In genomic region chr11:69321877-69322350, GRCh38 we compare ENCODE assay signal across 12 cellular contexts. TPM values are rescaled to one million over a fixed set of nuclear protein-coding genes. Genes with fewer than 3 reads are reported as not detected.
A peak's percentile ranks its signal among the peaks of the same experiment; 100 is the strongest.
DNase-seq lines count a peak whose midpoint lies in the region; ATAC-seq and TF ChIP-seq lines count a peak whose summit lies in the region.
"Had no signal": no experiment of that assay in that cellular context is flagged by ENCODE, and none has a peak within 500 bp of the region (broad histone marks: within the 10 kb centered on the region; RNA-seq: fewer than 3 reads in every experiment).

No MANE protein-coding gene starts in this region.

- ATAC-seq in activated T-helper 17 cell treated with anti-CD3 and anti-CD28 coated beads, Interleukin-2, amount 50 U/mL, for 72 hours (replicated peaks), result peak; percentile 21
- ATAC-seq in HG02610 (IDR thresholded peaks at IDR 0.05; ENCODE audit: unreplicated experiment), result no peak

- peaks cover 4% of the 10 kb centered on the region for H3K9me3 Mint-ChIP-seq in activated T-helper 17 cell treated with anti-CD3 and anti-CD28 coated beads, Interleukin-2, amount 50 U/mL, for 72 hours
- H3K9me3 Mint-ChIP-seq: activated T-cell treated with anti-CD3 and anti-CD28 coated beads, Interleukin-2, amount 50 U/mL, for 4 hours had no signal

- H3K4me1 Mint-ChIP-seq in activated T-helper 17 cell treated with anti-CD3 and anti-CD28 coated beads, Interleukin-2, amount 50 U/mL, for 72 hours, result peaks cover 8% of the 10 kb centered on the region

- DNase-seq in 8988T, result peak; percentile 77
- peak; percentile 85 for DNase-seq in GM04504 (ENCODE audit: low read depth)
- peak; percentile 95 to 97 for DNase-seq in foreskin fibroblast
- no peak for DNase-seq in stimulated activated CD4-positive, alpha-beta T cell treated with anti-CD3 and anti-CD28 coated beads, Interleukin-4, amount 100 ng/mL, for 1 hour
- no peak for DNase-seq in SKM-1 treated with dmso at 0.1 percent for 144 hours (lab: John Stamatoyannopoulos, UW; ENCODE audit: unreplicated experiment)
- no peak for DNase-seq in stimulated activated CD4-positive, alpha-beta T cell treated with anti-CD3 and anti-CD28 coated beads, Interleukin-15, amount 100 ng/mL, for 24 hours
- DNase-seq: activated T-cell treated with anti-CD3 and anti-CD28 coated beads, Interleukin-2, amount 50 U/mL, for 4 hours; CD4-positive, alpha-beta memory T cell; stimulated activated naive CD4-positive, alpha-beta T cell treated with Interleukin-2 at 50 U/mL for 16 hours had no signal

- H3K4me3 Mint-ChIP-seq in activated T-helper 17 cell treated with anti-CD3 and anti-CD28 coated beads, Interleukin-2, amount 50 U/mL, for 72 hours, result no peak overlapping the region
- H3K4me3 Mint-ChIP-seq: activated T-cell treated with anti-CD3 and anti-CD28 coated beads, Interleukin-2, amount 50 U/mL, for 4 hours; CD4-positive, alpha-beta memory T cell; nephron had no signal

- H3K4me3 ChIP-seq in foreskin fibroblast (ENCODE audit: low read depth in 1 of 2, low read length in 2 of 2), result no peak overlapping the region

- H3K27me3 Mint-ChIP-seq in activated T-helper 17 cell treated with anti-CD3 and anti-CD28 coated beads, Interleukin-2, amount 50 U/mL, for 72 hours, result no peaks in the 10 kb centered on the region
- H3K27me3 Mint-ChIP-seq: CD4-positive, alpha-beta memory T cell had no signal

- no peak overlapping the region for H3K27ac Mint-ChIP-seq in activated T-helper 17 cell treated with anti-CD3 and anti-CD28 coated beads, Interleukin-2, amount 50 U/mL, for 72 hours
- H3K27ac Mint-ChIP-seq: CD4-positive, alpha-beta memory T cell; nephron had no signal

- no peak for TF ChIP-seq CTCF in foreskin fibroblast (IDR thresholded peaks at IDR 0.05; ENCODE audit: low read depth, low read length)

- no peaks in the 10 kb centered on the region for H3K36me3 Mint-ChIP-seq in activated T-helper 17 cell treated with anti-CD3 and anti-CD28 coated beads, Interleukin-2, amount 50 U/mL, for 72 hours (ENCODE audit: low read depth)
- H3K36me3 Mint-ChIP-seq: CD4-positive, alpha-beta memory T cell had no signal

RNA-seq across cellular contexts. Expression of gene MYEOV, which starts 28.0 kb away (rescaled TPM):
- under 1 TPM in 1 of 2 donors, not detected in 1; 0.82 TPM for total RNA-seq in activated T-helper 17 cell treated with anti-CD3 and anti-CD28 coated beads, Interleukin-2, amount 50 U/mL, for 72 hours
- total RNA-seq: CD4-positive, alpha-beta memory T cell had no signal

Comparison
In these comparisons a context has a peak if more than half of its experiments do, and no peak if none do; other contexts are left out.
1. DNase-seq: peak in 8988T (single experiment), GM04504 (single experiment) and foreskin fibroblast (2 of 2); none in stimulated activated CD4-positive, alpha-beta T cell treated with anti-CD3 and anti-CD28 coated beads, Interleukin-4, amount 100 ng/mL, for 1 hour (single experiment), SKM-1 treated with dmso at 0.1 percent for 144 hours (single experiment) and stimulated activated CD4-positive, alpha-beta T cell treated with anti-CD3 and anti-CD28 coated beads, Interleukin-15, amount 100 ng/mL, for 24 hours (single experiment).